29 cellular contexts compared by ENCODE assay signal in the genomic region with DNA sequence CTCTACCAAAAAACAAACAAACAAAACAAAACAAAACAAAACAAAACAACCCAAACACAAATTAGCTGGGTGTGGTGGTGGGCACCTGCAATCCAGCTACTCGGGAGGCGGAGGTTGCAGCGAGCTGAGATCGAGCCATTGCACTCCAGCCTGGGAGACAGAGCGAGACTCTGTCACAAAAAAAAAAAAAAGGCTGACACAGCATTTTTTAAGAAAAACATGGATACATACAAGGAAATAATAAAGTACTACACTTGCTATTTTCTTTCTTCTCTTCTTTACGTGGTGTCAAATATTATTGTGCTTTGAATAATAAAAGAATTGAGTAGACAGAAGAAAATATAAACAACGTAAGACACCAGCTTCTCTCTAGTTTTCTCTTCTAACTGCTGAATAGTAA.
"Had no signal": no experiment of that assay in that cellular context is flagged by ENCODE, and none has a peak within 500 bp of the region (broad histone marks: within the 10 kb centered on the region; RNA-seq: fewer than 3 reads in every experiment).

No MANE protein-coding gene starts in this region.

- FAIRE-seq: bronchial epithelial cell, TTC549 had no signal

- DNase-seq: activated B cell treated with CpG ODN at 0.5 μM for 24 hours; activated CD4-positive, alpha-beta memory T cell treated with anti-CD3 and anti-CD28 coated beads, Interleukin-2, amount 10 ng/mL, durations not matched to agents 7 days and 5 days; activated CD4-positive, alpha-beta T cell treated with anti-CD3 and anti-CD28 coated beads for 4 hours; activated CD4-positive, alpha-beta T cell treated with anti-CD3 and anti-CD28 coated beads, Interleukin-2, amount 10 ng/mL, durations not matched to agents 7 days and 5 days; activated CD4-positive, alpha-beta T cell treated with anti-CD3 and anti-CD28 coated beads, Interleukin-2, amount 50 U/mL, for 48 hours; activated CD4-positive, CD25-positive, alpha-beta regulatory T cell treated with anti-CD3 and anti-CD28 coated beads, Interleukin-2, amount 50 U/mL, for 72 hours; activated CD8-positive, alpha-beta memory T cell treated with anti-CD3 and anti-CD28 coated beads for 24 hours; activated CD8-positive, alpha-beta memory T cell treated with anti-CD3 and anti-CD28 coated beads, Interleukin-2, amount 10 ng/mL, durations not matched to agents 7 days and 5 days; activated CD8-positive, alpha-beta memory T cell treated with anti-CD3 and anti-CD28 coated beads, Interleukin-2, amount 50 U/mL, for 48 hours; activated CD8-positive, alpha-beta T cell treated with anti-CD3 and anti-CD28 coated beads, Interleukin-2, amount 10 ng/mL, durations not matched to agents 7 days and 5 days; activated effector memory CD4-positive, alpha-beta T cell treated with Interleukin-2 at 50 U/mL for 16 hours; activated gamma-delta T cell; activated naive CD4-positive, alpha-beta T cell treated with anti-CD3 and anti-CD28 coated beads, Interleukin-2, amount 10 ng/mL, durations not matched to agents 7 days and 5 days; activated naive CD4-positive, alpha-beta T cell treated with Interleukin-2 at 50 U/mL for 16 hours; activated naive CD8-positive, alpha-beta T cell treated with anti-CD3 and anti-CD28 coated beads, Interleukin-2, amount 10 ng/mL, durations not matched to agents 7 days and 5 days; activated naive CD8-positive, alpha-beta T cell treated with anti-CD3 and anti-CD28 coated beads, Interleukin-2, amount 50 U/mL, for 24 hours; activated T-cell treated with anti-CD3 and anti-CD28 coated beads, Interleukin-2, amount 50 U/mL, for 24 hours; activated T-cell treated with anti-CD3 and anti-CD28 coated beads, Interleukin-2, amount 50 U/mL, for 48 hours; amygdala; anterior cingulate cortex; caudate nucleus; cerebellar nuclear complex; T-helper 2 cell; T-helper 9 cell had no signal

- H3K27me3 ChIP-seq: ascending aorta, cardiac muscle cell had no signal

- H3K4me1 ChIP-seq: ascending aorta had no signal

- H3K9me3 ChIP-seq: ascending aorta had no signal

- H3K4me3 ChIP-seq: ascending aorta, cardiac muscle cell had no signal

- H3K27ac ChIP-seq: ascending aorta, cardiac muscle cell, VCaP had no signal

- ATAC-seq: activated CD8-positive, alpha-beta memory T cell treated with anti-CD3 and anti-CD28 coated beads, Interleukin-2, amount 10 ng/mL, durations not matched to agents 7 days and 5 days; activated CD8-positive, alpha-beta T cell treated with anti-CD3 and anti-CD28 coated beads, Interleukin-2, amount 10 ng/mL, durations not matched to agents 7 days and 5 days; activated naive CD8-positive, alpha-beta T cell treated with anti-CD3 and anti-CD28 coated beads, Interleukin-2, amount 50 U/mL, for 24 hours had no signal

- H3K36me3 ChIP-seq: ascending aorta, cardiac muscle cell had no signal
